Comparison of ENCODE assay signal across 9 cellular contexts in the genomic region with DNA sequence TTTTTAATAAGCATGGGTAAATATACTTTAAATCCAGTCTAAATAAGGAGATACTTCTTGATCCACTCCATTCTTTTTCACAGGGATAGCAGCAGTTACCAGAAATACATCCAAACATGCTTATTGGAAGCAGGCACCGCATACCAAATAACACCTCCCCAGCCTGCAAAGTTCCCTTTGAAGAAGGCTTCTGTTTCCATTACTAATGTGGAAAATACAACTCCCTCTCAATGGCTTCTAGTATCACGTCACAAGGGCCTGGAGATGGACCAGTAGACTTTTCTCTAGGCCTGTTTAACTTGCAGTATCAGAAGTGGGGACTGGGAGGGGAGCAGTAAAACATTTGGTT. TPM values are rescaled to one million over a fixed set of nuclear protein-coding genes. Genes with fewer than 3 reads are reported as not detected.
A peak's percentile ranks its signal among the peaks of the same experiment; 100 is the strongest.
DNase-seq lines count a peak whose midpoint lies in the region; ATAC-seq, FAIRE-seq and TF ChIP-seq lines count a peak whose summit lies in the region.
"Had no signal": no experiment of that assay in that cellular context is flagged by ENCODE, and none has a peak within 500 bp of the region (broad histone marks: within the 10 kb centered on the region; RNA-seq: fewer than 3 reads in every experiment).

No MANE protein-coding gene starts in this region.

- no peak overlapping the region for H3K4me3 ChIP-seq in SK-N-SH (ENCODE audit: low read depth in 2 of 2, low read length in 1 of 2)
- no peak overlapping the region for H3K4me3 ChIP-seq in right lobe of liver
- H3K4me3 ChIP-seq in small intestine (ENCODE audit: low read depth in 1 of 2, low read length in 2 of 2) = no peak overlapping the region

- no peaks in the 10 kb centered on the region for H3K9me2 ChIP-seq in SK-N-SH

- intact Hi-C loops in right lobe of liver (cut with DNase I) = no loop called here

- H3K36me3 ChIP-seq in SK-N-SH (replicated peaks in 1 of 2; ENCODE audit: control insufficient read depth in 1 of 2, insufficient read depth in 2 of 2, low read length in 1 of 2) (peaks cover 10 to 25% of the 10 kb centered on the region in 2 experiments), right lobe of liver (peaks cover 0 to 2% (median 0%) of the 10 kb centered on the region in 4 donors), small intestine (ENCODE audit: control insufficient read depth in 2 of 2, insufficient read depth in 2 of 2, low read length in 2 of 2) (peaks cover 3 to 4% of the 10 kb centered on the region in 2 donors)

- TF ChIP-seq RAD21 in SK-N-SH (IDR thresholded peaks at IDR 0.05; ENCODE audit: low read length) = no peak

- ATAC-seq in SK-N-SH treated with all-trans-retinoic acid at 6 μM for 48 hours = no peak; the same call in 1 of the 3 replicates
- ATAC-seq in right lobe of liver = peak in 2 of 4 donors; percentile 8 to 13

- TF ChIP-seq CTCF in SK-N-SH (IDR thresholded peaks at IDR 0.05) = no peak
- TF ChIP-seq CTCF in right lobe of liver (IDR thresholded peaks at IDR 0.05) = no peak

- H3K9me3 ChIP-seq in SK-N-SH (no peaks in the 10 kb centered on the region), right lobe of liver (no peaks in the 10 kb centered on the region), small intestine (ENCODE audit: control insufficient read depth, low read depth) (no peaks in the 10 kb centered on the region)

- no peak for DNase-seq in SK-N-SH
- DNase-seq in right lobe of liver = no peak
- no peak for DNase-seq in NCI-H187 treated with DMSO at 0.1 percent for 48 hours (lab: John Stamatoyannopoulos, UW)
- DNase-seq in HuH-7 (ENCODE audit: low spot score) = no peak
- no peak for DNase-seq in small intestine
- DNase-seq: stimulated activated naive CD4-positive, alpha-beta T cell treated with Interleukin-2 at 50 U/mL for 16 hours had no signal

- H3K4me2 ChIP-seq in SK-N-SH = peak overlapping the region; percentile 50

- H3K27me3 ChIP-seq in SK-N-SH (ENCODE audit: insufficient read depth) = no peaks in the 10 kb centered on the region
- H3K27me3 ChIP-seq in right lobe of liver = no peaks in the 10 kb centered on the region
- no peaks in the 10 kb centered on the region for H3K27me3 ChIP-seq in small intestine (ENCODE audit: control insufficient read depth in 2 of 2, insufficient read depth in 2 of 2, low read length in 2 of 2)

- H3K9ac ChIP-seq in SK-N-SH = no peak overlapping the region; the same call in 1 of the 2 replicates

- H4K20me1 ChIP-seq in SK-N-SH (ENCODE audit: insufficient read depth) = peaks cover 55% of the 10 kb centered on the region

- peaks cover 31% of the 10 kb centered on the region for H3F3A ChIP-seq in SK-N-SH (replicated peaks; ENCODE audit: insufficient read depth)

- CTCF ChIA-PET in SK-N-SH (lab: Yijun Ruan, JAX) = interaction anchor here (0.7 kb wide), 1 partner anchor 222 kb away, joined by 4 read pairs; no protein-coding TSS in a partner anchor

- H3K27ac ChIP-seq in SK-N-SH (ENCODE audit: low read depth in 2 of 2, low read length in 1 of 2) (peak overlapping the region; percentile 71 to 72), angular gyrus (ENCODE audit: low read depth, low read length) (peak overlapping the region; percentile 79), right lobe of liver (peak overlapping the region; percentile 8 to 63 (median 20)), temporal lobe (ENCODE audit: low read depth, low read length) (peak overlapping the region; percentile 55), small intestine (ENCODE audit: low read depth in 1 of 2, low read length in 1 of 2) (peak overlapping the region in 1 of 2 donors; percentile 33)

- H3K4me1 ChIP-seq in SK-N-SH (ENCODE audit: control insufficient read depth in 1 of 2, insufficient read depth in 2 of 2, low read depth in 1 of 2, low read length in 1 of 2) (peaks cover 11 to 33% of the 10 kb centered on the region in 2 experiments), right lobe of liver (peaks cover 0 to 48% (median 20%) of the 10 kb centered on the region in 4 donors), small intestine (ENCODE audit: control insufficient read depth in 2 of 2, insufficient read depth in 1 of 2, low read depth in 1 of 2, low read length in 1 of 2) (peaks cover 0 to 14% of the 10 kb centered on the region in 2 donors)

- TF ChIP-seq POLR2A in right lobe of liver (IDR thresholded peaks at IDR 0.05) = no peak

- peaks cover 95% of the 10 kb centered on the region for H3K79me2 ChIP-seq in SK-N-SH (ENCODE audit: insufficient read depth)

- no peak overlapping the region for H2AFZ ChIP-seq in SK-N-SH (ENCODE audit: low read depth)

- 87% methylated on average over 2 of the region's 2 CpGs for WGBS in SK-N-SH (ENCODE audit: low lambda C conversion rate)
- WGBS in right lobe of liver (ENCODE audit: insufficient coverage, low coverage, low lambda C conversion rate, missing lambda C conversion rate) = 61% methylated on average over 2 of the region's 2 CpGs
- 65 to 83% (median 71%) methylated on average over 2 of the region's 2 CpGs for WGBS in small intestine, 3 donors

- POLR2A ChIA-PET in SK-N-SH (lab: Yijun Ruan, JAX) = no interaction called here

- FAIRE-seq in small intestine (lab: Jason Lieb, UNC) = no peak

- TF ChIP-seq EP300 in SK-N-SH (IDR thresholded peaks at IDR 0.05; ENCODE audit: borderline replicate concordance in 1 of 2, low read depth in 1 of 2, low read length in 1 of 2) = no peak

TF ChIP-seq in SK-N-SH, 30 proteins besides CTCF, POLR2A, EP300 and RAD21 (continues in another document):
- TF ChIP-seq FOSL2 (IDR thresholded peaks at IDR 0.05; ENCODE audit: borderline replicate concordance, low read depth) (no peak), NRF1 (IDR thresholded peaks at IDR 0.05; ENCODE audit: low read depth, low read length) (no peak), SMC3 (IDR thresholded peaks at IDR 0.05; ENCODE audit: low read depth, low read length) (no peak), JUND (IDR thresholded peaks at IDR 0.05) (no peak), YY1 (IDR thresholded peaks at IDR 0.05; ENCODE audit: low read depth) (no peak)
- TF ChIP-seq, protein P1, sequence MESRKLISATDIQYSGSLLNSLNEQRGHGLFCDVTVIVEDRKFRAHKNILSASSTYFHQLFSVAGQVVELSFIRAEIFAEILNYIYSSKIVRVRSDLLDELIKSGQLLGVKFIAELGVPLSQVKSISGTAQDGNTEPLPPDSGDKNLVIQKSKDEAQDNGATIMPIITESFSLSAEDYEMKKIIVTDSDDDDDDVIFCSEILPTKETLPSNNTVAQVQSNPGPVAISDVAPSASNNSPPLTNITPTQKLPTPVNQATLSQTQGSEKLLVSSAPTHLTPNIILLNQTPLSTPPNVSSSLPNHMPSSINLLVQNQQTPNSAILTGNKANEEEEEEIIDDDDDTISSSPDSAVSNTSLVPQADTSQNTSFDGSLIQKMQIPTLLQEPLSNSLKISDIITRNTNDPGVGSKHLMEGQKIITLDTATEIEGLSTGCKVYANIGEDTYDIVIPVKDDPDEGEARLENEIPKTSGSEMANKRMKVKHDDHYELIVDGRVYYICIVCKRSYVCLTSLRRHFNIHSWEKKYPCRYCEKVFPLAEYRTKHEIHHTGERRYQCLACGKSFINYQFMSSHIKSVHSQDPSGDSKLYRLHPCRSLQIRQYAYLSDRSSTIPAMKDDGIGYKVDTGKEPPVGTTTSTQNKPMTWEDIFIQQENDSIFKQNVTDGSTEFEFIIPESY (IDR thresholded peaks at IDR 0.05; ENCODE audit: borderline replicate concordance, low read depth) = no peak
- TF ChIP-seq, protein P2, sequence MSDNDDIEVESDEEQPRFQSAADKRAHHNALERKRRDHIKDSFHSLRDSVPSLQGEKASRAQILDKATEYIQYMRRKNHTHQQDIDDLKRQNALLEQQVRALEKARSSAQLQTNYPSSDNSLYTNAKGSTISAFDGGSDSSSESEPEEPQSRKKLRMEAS (IDR thresholded peaks at IDR 0.05; ENCODE audit: low read depth) = no peak

TF ChIP-seq in SK-N-SH treated with all-trans-retinoic acid at 6 μM for 48 hours, 23 proteins besides CTCF, POLR2A, EP300 and RAD21 (continues in another document):
- TF ChIP-seq TOX (CRISPR knock-in tag; IDR thresholded peaks at IDR 0.05; ENCODE audit: borderline replicate concordance) = no peak
- no peak for TF ChIP-seq PPARA (CRISPR knock-in tag; IDR thresholded peaks at IDR 0.05; ENCODE audit: borderline replicate concordance)
- TF ChIP-seq BACH2 (CRISPR knock-in tag; IDR thresholded peaks at IDR 0.05; ENCODE audit: borderline replicate concordance) = no peak
- no peak for TF ChIP-seq ZFP3 (CRISPR knock-in tag; IDR thresholded peaks at IDR 0.05)
- no peak for TF ChIP-seq RARB (CRISPR knock-in tag; IDR thresholded peaks at IDR 0.05)
- TF ChIP-seq SNAI2 (CRISPR knock-in tag; IDR thresholded peaks at IDR 0.05) = no peak
- TF ChIP-seq GLIS3 (CRISPR knock-in tag; IDR thresholded peaks at IDR 0.05) = no peak
- TF ChIP-seq, protein P3, sequence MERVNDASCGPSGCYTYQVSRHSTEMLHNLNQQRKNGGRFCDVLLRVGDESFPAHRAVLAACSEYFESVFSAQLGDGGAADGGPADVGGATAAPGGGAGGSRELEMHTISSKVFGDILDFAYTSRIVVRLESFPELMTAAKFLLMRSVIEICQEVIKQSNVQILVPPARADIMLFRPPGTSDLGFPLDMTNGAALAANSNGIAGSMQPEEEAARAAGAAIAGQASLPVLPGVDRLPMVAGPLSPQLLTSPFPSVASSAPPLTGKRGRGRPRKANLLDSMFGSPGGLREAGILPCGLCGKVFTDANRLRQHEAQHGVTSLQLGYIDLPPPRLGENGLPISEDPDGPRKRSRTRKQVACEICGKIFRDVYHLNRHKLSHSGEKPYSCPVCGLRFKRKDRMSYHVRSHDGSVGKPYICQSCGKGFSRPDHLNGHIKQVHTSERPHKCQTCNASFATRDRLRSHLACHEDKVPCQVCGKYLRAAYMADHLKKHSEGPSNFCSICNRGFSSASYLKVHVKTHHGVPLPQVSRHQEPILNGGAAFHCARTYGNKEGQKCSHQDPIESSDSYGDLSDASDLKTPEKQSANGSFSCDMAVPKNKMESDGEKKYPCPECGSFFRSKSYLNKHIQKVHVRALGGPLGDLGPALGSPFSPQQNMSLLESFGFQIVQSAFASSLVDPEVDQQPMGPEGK (CRISPR knock-in tag; IDR thresholded peaks at IDR 0.05; ENCODE audit: borderline replicate concordance) = no peak

RNA-seq across cellular contexts. Expression of a gene that starts 20.8 kb away (rescaled TPM):
- polyA plus RNA-seq in SK-N-SH (2012; rRNA removed) = 17.5 and 26.0 TPM in 2 replicates
- 19.8 and 23.6 TPM in 2 replicates for polyA plus RNA-seq in SK-N-SH (2012; cell fraction: cytosol; rRNA removed)
- 9.1 and 19.6 TPM in 2 replicates for polyA plus RNA-seq in SK-N-SH (2012; cell fraction: nucleus; rRNA removed)
- total RNA-seq in right lobe of liver = 10 to 100 TPM; 24.7 to 39.5 (median 36.8) TPM
- 70.3 TPM for total RNA-seq in temporal lobe
- polyA plus RNA-seq in small intestine = 10 to 100 TPM in 1 of 3 donors, 1 to 10 TPM in 2; 4.3 to 12.9 (median 6.7) TPM
